ENCODE assay signal across 1 cellular context in genomic region chr1:206923009-206923960, GRCh38.
TF ChIP-seq lines count a peak whose summit lies in the region.

No MANE protein-coding gene starts in this region.

TF ChIP-seq in GM12878, 131 proteins besides CTCF, POLR2A, EP300 and RAD21 (continues in another document):
- TF ChIP-seq YY1 (IDR thresholded peaks at IDR 0.05; ENCODE audit: low read depth, low read length) (peak; percentile 72; the same call in 1 of the 2 replicates), BCL11A (IDR thresholded peaks at IDR 0.05; ENCODE audit: low read depth, low read length) (peak; percentile 46; the same call in 1 of the 2 replicates), BCL3 (IDR thresholded peaks at IDR 0.05; ENCODE audit: borderline replicate concordance, insufficient read depth, low read depth, low read length, poor library complexity, severe bottlenecking) (peak; percentile 10), ETV6 (conservative IDR thresholded peaks at IDR 0.05 in 1 of 2, IDR thresholded peaks at IDR 0.05 in 1 of 2; ENCODE audit: borderline replicate concordance in 1 of 2, low read depth in 1 of 2) (peak in 1 of 2 experiments; percentile 77; a peak in 1 of 4 replicates), IRF4 (IDR thresholded peaks at IDR 0.05; ENCODE audit: low read depth, low read length) (peak; percentile 39; the same call in 1 of the 2 replicates), LARP7 (IDR thresholded peaks at IDR 0.05) (peak; percentile 42; the same call in 1 of the 2 replicates), CHD1 (IDR thresholded peaks at IDR 0.05; ENCODE audit: low read depth, low read length) (peak; percentile 61; the same call in 1 of the 2 replicates), SP1 (IDR thresholded peaks at IDR 0.05; ENCODE audit: low read depth, low read length) (peak; percentile 72), CREB1 (IDR thresholded peaks at IDR 0.05; ENCODE audit: low read depth) (no peak), FOXM1 (IDR thresholded peaks at IDR 0.05; ENCODE audit: low read depth, low read length) (no peak), SREBF2 (IDR thresholded peaks at IDR 0.05; ENCODE audit: low read length) (no peak), NR2C1 (IDR thresholded peaks at IDR 0.05) (no peak), EGR1 (IDR thresholded peaks at IDR 0.05; ENCODE audit: borderline replicate concordance in 1 of 2, low read depth in 2 of 2, low read length in 2 of 2) (peak in 1 of 2 experiments; percentile 95; a peak in 2 of 3 replicates), DPF2 (IDR thresholded peaks at IDR 0.05) (peak; percentile 77), TARDBP (IDR thresholded peaks at IDR 0.05; ENCODE audit: borderline replicate concordance) (peak; percentile 73), NR2C2 (IDR thresholded peaks at IDR 0.05; ENCODE audit: borderline replicate concordance, control insufficient read depth, insufficient read length, low read depth) (no peak), SPI1 (IDR thresholded peaks at IDR 0.05; ENCODE audit: borderline replicate concordance, insufficient read depth, low read depth, low read length) (peak; percentile 83), FOXK2 (IDR thresholded peaks at IDR 0.05) (no peak), CHD2 (IDR thresholded peaks at IDR 0.05; ENCODE audit: borderline replicate concordance, low read depth, low read length) (peak; percentile 88), REST (IDR thresholded peaks at IDR 0.05; ENCODE audit: low read depth, low read length) (no peak), MEF2B (IDR thresholded peaks at IDR 0.05; ENCODE audit: partially characterized antibody, poor library complexity, severe bottlenecking) (peak; percentile 64), POU2F2 (IDR thresholded peaks at IDR 0.05; ENCODE audit: borderline replicate concordance, low read depth, low read length) (0 out of 3 replicates have a peak, but pooled peaks have one; percentile 31), IKZF1 (conservative IDR thresholded peaks at IDR 0.05) (peak; percentile 92), ZNF207 (IDR thresholded peaks at IDR 0.05; ENCODE audit: borderline replicate concordance) (peak; percentile 17; the same call in 1 of the 2 replicates), ASH2L (IDR thresholded peaks at IDR 0.05; ENCODE audit: borderline replicate concordance, low read depth) (no peak)
- TF ChIP-seq, protein P1, sequence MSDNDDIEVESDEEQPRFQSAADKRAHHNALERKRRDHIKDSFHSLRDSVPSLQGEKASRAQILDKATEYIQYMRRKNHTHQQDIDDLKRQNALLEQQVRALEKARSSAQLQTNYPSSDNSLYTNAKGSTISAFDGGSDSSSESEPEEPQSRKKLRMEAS (IDR thresholded peaks at IDR 0.05; ENCODE audit: low read depth, low read length) = peak; percentile 90
- TF ChIP-seq, protein P2, sequence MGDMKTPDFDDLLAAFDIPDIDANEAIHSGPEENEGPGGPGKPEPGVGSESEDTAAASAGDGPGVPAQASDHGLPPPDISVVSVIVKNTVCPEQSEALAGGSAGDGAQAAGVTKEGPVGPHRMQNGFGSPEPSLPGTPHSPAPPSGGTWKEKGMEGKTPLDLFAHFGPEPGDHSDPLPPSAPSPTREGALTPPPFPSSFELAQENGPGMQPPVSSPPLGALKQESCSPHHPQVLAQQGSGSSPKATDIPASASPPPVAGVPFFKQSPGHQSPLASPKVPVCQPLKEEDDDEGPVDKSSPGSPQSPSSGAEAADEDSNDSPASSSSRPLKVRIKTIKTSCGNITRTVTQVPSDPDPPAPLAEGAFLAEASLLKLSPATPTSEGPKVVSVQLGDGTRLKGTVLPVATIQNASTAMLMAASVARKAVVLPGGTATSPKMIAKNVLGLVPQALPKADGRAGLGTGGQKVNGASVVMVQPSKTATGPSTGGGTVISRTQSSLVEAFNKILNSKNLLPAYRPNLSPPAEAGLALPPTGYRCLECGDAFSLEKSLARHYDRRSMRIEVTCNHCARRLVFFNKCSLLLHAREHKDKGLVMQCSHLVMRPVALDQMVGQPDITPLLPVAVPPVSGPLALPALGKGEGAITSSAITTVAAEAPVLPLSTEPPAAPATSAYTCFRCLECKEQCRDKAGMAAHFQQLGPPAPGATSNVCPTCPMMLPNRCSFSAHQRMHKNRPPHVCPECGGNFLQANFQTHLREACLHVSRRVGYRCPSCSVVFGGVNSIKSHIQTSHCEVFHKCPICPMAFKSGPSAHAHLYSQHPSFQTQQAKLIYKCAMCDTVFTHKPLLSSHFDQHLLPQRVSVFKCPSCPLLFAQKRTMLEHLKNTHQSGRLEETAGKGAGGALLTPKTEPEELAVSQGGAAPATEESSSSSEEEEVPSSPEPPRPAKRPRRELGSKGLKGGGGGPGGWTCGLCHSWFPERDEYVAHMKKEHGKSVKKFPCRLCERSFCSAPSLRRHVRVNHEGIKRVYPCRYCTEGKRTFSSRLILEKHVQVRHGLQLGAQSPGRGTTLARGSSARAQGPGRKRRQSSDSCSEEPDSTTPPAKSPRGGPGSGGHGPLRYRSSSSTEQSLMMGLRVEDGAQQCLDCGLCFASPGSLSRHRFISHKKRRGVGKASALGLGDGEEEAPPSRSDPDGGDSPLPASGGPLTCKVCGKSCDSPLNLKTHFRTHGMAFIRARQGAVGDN (IDR thresholded peaks at IDR 0.05) = peak; percentile 96
- TF ChIP-seq, protein P3, sequence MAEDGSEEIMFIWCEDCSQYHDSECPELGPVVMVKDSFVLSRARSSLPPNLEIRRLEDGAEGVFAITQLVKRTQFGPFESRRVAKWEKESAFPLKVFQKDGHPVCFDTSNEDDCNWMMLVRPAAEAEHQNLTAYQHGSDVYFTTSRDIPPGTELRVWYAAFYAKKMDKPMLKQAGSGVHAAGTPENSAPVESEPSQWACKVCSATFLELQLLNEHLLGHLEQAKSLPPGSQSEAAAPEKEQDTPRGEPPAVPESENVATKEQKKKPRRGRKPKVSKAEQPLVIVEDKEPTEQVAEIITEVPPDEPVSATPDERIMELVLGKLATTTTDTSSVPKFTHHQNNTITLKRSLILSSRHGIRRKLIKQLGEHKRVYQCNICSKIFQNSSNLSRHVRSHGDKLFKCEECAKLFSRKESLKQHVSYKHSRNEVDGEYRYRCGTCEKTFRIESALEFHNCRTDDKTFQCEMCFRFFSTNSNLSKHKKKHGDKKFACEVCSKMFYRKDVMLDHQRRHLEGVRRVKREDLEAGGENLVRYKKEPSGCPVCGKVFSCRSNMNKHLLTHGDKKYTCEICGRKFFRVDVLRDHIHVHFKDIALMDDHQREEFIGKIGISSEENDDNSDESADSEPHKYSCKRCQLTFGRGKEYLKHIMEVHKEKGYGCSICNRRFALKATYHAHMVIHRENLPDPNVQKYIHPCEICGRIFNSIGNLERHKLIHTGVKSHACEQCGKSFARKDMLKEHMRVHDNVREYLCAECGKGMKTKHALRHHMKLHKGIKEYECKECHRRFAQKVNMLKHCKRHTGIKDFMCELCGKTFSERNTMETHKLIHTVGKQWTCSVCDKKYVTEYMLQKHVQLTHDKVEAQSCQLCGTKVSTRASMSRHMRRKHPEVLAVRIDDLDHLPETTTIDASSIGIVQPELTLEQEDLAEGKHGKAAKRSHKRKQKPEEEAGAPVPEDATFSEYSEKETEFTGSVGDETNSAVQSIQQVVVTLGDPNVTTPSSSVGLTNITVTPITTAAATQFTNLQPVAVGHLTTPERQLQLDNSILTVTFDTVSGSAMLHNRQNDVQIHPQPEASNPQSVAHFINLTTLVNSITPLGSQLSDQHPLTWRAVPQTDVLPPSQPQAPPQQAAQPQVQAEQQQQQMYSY (CRISPR knock-in tag; IDR thresholded peaks at IDR 0.05) = no peak
- TF ChIP-seq, protein P4, sequence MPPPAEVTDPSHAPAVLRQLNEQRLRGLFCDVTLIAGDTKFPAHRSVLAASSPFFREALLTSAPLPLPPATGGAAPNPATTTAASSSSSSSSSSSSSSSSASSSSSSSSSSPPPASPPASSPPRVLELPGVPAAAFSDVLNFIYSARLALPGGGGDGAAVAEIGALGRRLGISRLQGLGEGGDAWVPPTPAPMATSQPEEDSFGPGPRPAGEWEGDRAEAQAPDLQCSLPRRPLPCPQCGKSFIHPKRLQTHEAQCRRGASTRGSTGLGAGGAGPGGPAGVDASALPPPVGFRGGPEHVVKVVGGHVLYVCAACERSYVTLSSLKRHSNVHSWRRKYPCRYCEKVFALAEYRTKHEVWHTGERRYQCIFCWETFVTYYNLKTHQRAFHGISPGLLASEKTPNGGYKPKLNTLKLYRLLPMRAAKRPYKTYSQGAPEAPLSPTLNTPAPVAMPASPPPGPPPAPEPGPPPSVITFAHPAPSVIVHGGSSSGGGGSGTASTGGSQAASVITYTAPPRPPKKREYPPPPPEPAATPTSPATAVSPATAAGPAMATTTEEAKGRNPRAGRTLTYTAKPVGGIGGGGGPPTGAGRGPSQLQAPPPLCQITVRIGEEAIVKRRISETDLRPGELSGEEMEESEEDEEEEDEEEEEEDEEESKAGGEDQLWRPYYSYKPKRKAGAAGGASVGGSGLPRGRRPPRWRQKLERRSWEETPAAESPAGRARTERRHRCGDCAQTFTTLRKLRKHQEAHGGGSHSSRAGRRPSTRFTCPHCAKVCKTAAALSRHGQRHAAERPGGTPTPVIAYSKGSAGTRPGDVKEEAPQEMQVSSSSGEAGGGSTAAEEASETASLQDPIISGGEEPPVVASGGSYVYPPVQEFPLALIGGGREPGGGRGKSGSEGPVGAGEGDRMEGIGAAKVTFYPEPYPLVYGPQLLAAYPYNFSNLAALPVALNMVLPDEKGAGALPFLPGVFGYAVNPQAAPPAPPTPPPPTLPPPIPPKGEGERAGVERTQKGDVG (CRISPR knock-in tag; IDR thresholded peaks at IDR 0.05) = 0 out of 2 replicates have a peak, but pooled peaks have one; percentile 6
- TF ChIP-seq, protein P5, sequence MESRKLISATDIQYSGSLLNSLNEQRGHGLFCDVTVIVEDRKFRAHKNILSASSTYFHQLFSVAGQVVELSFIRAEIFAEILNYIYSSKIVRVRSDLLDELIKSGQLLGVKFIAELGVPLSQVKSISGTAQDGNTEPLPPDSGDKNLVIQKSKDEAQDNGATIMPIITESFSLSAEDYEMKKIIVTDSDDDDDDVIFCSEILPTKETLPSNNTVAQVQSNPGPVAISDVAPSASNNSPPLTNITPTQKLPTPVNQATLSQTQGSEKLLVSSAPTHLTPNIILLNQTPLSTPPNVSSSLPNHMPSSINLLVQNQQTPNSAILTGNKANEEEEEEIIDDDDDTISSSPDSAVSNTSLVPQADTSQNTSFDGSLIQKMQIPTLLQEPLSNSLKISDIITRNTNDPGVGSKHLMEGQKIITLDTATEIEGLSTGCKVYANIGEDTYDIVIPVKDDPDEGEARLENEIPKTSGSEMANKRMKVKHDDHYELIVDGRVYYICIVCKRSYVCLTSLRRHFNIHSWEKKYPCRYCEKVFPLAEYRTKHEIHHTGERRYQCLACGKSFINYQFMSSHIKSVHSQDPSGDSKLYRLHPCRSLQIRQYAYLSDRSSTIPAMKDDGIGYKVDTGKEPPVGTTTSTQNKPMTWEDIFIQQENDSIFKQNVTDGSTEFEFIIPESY (IDR thresholded peaks at IDR 0.05) = no peak
- TF ChIP-seq, protein P6, sequence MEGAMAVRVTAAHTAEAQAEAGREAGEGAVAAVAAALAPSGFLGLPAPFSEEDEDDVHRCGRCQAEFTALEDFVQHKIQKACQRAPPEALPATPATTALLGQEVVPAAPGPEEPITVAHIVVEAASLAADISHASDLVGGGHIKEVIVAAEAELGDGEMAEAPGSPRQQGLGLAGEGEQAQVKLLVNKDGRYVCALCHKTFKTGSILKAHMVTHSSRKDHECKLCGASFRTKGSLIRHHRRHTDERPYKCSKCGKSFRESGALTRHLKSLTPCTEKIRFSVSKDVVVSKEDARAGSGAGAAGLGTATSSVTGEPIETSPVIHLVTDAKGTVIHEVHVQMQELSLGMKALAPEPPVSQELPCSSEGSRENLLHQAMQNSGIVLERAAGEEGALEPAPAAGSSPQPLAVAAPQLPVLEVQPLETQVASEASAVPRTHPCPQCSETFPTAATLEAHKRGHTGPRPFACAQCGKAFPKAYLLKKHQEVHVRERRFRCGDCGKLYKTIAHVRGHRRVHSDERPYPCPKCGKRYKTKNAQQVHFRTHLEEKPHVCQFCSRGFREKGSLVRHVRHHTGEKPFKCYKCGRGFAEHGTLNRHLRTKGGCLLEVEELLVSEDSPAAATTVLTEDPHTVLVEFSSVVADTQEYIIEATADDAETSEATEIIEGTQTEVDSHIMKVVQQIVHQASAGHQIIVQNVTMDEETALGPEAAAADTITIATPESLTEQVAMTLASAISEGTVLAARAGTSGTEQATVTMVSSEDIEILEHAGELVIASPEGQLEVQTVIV (IDR thresholded peaks at IDR 0.05; ENCODE audit: borderline replicate concordance, partially characterized antibody) = no peak
- TF ChIP-seq, protein P7, sequence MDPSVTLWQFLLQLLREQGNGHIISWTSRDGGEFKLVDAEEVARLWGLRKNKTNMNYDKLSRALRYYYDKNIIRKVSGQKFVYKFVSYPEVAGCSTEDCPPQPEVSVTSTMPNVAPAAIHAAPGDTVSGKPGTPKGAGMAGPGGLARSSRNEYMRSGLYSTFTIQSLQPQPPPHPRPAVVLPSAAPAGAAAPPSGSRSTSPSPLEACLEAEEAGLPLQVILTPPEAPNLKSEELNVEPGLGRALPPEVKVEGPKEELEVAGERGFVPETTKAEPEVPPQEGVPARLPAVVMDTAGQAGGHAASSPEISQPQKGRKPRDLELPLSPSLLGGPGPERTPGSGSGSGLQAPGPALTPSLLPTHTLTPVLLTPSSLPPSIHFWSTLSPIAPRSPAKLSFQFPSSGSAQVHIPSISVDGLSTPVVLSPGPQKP (IDR thresholded peaks at IDR 0.05; ENCODE audit: low read depth, low read length) = peak; percentile 56; the same call in 1 of the 2 replicates
